ENCODE assay signal across 8 cellular contexts in genomic region chr5:56396634-56397033, GRCh38.
"Had no signal": no experiment of that assay in that cellular context is flagged by ENCODE, and none has a peak within 500 bp of the region (broad histone marks: within the 10 kb centered on the region; RNA-seq: fewer than 3 reads in every experiment).

No MANE protein-coding gene starts in this region.

- H3K4me3 Mint-ChIP-seq: GM23338, H9 had no signal

- H3K27ac Mint-ChIP-seq: GM23338, H9 had no signal

- ATAC-seq: GM23338 had no signal

- FAIRE-seq: H1, H54 had no signal

- DNase-seq: H9, HCEC 1CT, IMR-90, KG1 had no signal

- H2AFZ ChIP-seq: GM23338 had no signal

- H3K27ac ChIP-seq: HL-60 had no signal

- H3K4me2 ChIP-seq: GM23338 had no signal

- H3K4me1 Mint-ChIP-seq: H9 had no signal

- H3K4me3 ChIP-seq: GM23338 had no signal
